8 cellular contexts compared by ENCODE assay signal in the genomic region with DNA sequence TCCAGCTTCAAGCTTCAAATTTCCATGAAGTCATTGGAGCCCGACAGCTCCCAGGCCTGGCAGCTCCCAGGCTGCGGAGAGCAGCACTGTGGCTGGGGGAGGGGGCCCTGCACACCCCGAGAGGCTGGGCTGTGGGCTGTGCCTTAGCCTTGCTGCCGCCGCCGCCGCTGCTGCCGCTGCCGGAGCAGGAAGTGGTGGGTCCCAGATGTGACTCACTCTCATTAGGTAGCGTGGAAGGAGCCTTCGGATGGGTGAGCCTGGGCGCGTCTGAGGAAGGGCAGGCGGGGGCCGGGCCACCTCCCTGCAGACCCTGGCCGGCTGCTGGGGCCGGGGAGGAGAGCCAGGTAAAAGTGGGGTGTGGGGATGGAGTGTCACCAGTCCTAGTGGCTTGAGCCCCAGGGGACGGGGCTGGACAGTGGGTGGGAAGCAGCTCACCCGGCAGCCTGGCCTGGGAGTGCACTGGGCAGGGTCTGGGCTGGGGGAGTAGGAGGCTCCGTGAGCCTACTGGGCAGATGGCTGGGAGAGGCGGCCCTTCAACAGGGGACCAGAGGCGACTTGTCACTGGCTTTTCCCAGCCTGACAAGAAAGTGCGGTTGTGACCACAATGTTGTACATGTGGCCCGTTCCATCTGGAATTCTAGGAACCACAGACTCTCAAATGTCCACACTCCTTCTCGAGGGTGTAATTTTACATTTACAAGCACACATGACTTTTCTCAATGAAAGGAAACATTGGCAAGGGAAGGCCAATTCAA. TPM values are rescaled to one million over a fixed set of nuclear protein-coding genes. Genes with fewer than 3 reads are reported as not detected.
A peak's percentile ranks its signal among the peaks of the same experiment; 100 is the strongest.
DNase-seq lines count a peak whose midpoint lies in the region; ATAC-seq and TF ChIP-seq lines count a peak whose summit lies in the region.

A gene (plus strand): TSS at position 215 of the 755 bp plus-strand sequence. CDS start 21,629 bp downstream, outside the sequence.

- H3K9me3 Mint-ChIP-seq in nephron progenitor cell = no peaks in the 10 kb centered on the region

- no peak for TF ChIP-seq CTCF in nephron progenitor cell (IDR thresholded peaks at IDR 0.05)

- H3K27me3 ChIP-seq in subcutaneous abdominal adipose tissue (ENCODE audit: control insufficient read depth in 5 of 5, insufficient read depth in 4 of 5, low read length in 5 of 5) = no peaks in the 10 kb centered on the region

- DNase-seq in NCI-H460 (ENCODE audit: extremely low read depth, low read depth) = peak; percentile 74
- peak; percentile 70 to 75 for DNase-seq in activated CD8-positive, alpha-beta memory T cell treated with anti-CD3 and anti-CD28 coated beads for 4 hours (ENCODE audit: low read depth in 2 of 2)
- peak; percentile 83 to 87 for DNase-seq in erythroblast (lab: John Stamatoyannopoulos, UW)
- peak; percentile 64 for DNase-seq in nephron progenitor cell
- no peak for DNase-seq in HuH-7 (ENCODE audit: low spot score)

- peaks cover 47% of the 10 kb centered on the region for H3K4me1 Mint-ChIP-seq in nephron progenitor cell

- peak within 1 kb of the TSS; percentile 42 for H3K4me3 Mint-ChIP-seq in nephron progenitor cell

- H3K4me1 ChIP-seq in subcutaneous abdominal adipose tissue (ENCODE audit: control insufficient read depth in 5 of 5, insufficient read depth in 5 of 5, low read length in 5 of 5) = peaks cover 5 to 67% (median 39%) of the 10 kb centered on the region in 5 donors

- peak; percentile 71 for TF ChIP-seq POLR2A in erythroblast (IDR thresholded peaks at IDR 0.05; ENCODE audit: low read length)

- H3K4me3 ChIP-seq in subcutaneous abdominal adipose tissue (ENCODE audit: low read depth in 1 of 5, low read length in 5 of 5) = peak within 1 kb of the TSS; percentile 38 to 58 (median 56)

- H3K27me3 Mint-ChIP-seq in nephron progenitor cell (ENCODE audit: low read depth, poor library complexity) = peaks cover 4% of the 10 kb centered on the region

- H3K9ac ChIP-seq in subcutaneous abdominal adipose tissue (ENCODE audit: low read length in 5 of 5) = peak within 1 kb of the TSS in 4 of 5 donors; percentile 16 to 62 (median 37)

- peak within 1 kb of the TSS; percentile 37 for H3K27ac ChIP-seq in subcutaneous abdominal adipose tissue (ENCODE audit: low read depth, low read length)

- H3K36me3 Mint-ChIP-seq in nephron progenitor cell (ENCODE audit: low read depth) = no peaks in the 10 kb centered on the region

- ATAC-seq in GM18498 (IDR thresholded peaks at IDR 0.05; ENCODE audit: unreplicated experiment) = peak; percentile 91
- ATAC-seq in HG02759 (IDR thresholded peaks at IDR 0.05; ENCODE audit: unreplicated experiment) = peak; percentile 83

- no peaks in the 10 kb centered on the region for H3K9me3 ChIP-seq in subcutaneous abdominal adipose tissue (ENCODE audit: control insufficient read depth in 5 of 5, low read length in 5 of 5)

- H3K36me3 ChIP-seq in subcutaneous abdominal adipose tissue (ENCODE audit: control insufficient read depth in 5 of 5, insufficient read depth in 5 of 5, low read length in 5 of 5) = no peaks in the 10 kb centered on the region

- H3K27ac Mint-ChIP-seq in nephron progenitor cell = peak within 1 kb of the TSS; percentile 17

RNA-seq across cellular contexts. Expression of the gene that starts here (rescaled TPM):
- total RNA-seq in NCI-H460 (2014; rRNA removed; shearing (Covaris generic)) = 28.6 and 39.2 TPM in 2 replicates
- 46.1 and 48.2 TPM in 2 replicates for polyA plus RNA-seq in NCI-H460 (2014; cell fraction: nucleus; rRNA removed)
